Comparison of ENCODE assay signal across 36 cellular contexts in the genomic region with DNA sequence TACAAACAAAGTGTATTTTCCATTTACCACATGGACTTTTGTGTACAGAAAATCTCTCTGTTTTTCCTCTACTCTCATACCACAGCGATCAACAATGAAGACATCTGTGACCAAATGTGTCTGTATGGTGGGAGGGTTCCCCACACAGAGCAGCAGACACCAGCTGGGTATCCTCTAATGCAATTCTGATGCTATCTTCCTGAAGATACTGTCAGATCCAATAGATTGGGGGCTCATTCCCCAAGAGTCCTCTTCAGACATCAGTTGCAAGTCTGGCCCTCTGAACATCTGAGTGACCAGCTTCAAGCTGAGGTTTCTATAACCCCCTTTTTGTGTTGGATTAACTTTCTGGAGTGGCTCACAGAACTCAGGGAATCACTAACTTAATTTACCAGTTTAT.
"Had no signal": no experiment of that assay in that cellular context is flagged by ENCODE, and none has a peak within 500 bp of the region (broad histone marks: within the 10 kb centered on the region; RNA-seq: fewer than 3 reads in every experiment).

No MANE protein-coding gene starts in this region.

- H3K9me3 ChIP-seq: adrenal gland, ascending aorta, body of pancreas, breast epithelium had no signal

- H3K27me3 Mint-ChIP-seq: activated naive CD4-positive, alpha-beta T cell treated with anti-CD3 and anti-CD28 coated beads, Interleukin-2, amount 10 ng/mL, durations not matched to agents 7 days and 5 days; activated naive CD4-positive, alpha-beta T cell treated with anti-CD3 and anti-CD28 coated beads, Interleukin-2, amount 50 U/mL, for 24 hours; activated naive CD8-positive, alpha-beta T cell; activated naive CD8-positive, alpha-beta T cell treated with anti-CD3 and anti-CD28 coated beads for 36 hours; activated naive CD8-positive, alpha-beta T cell treated with anti-CD3 and anti-CD28 coated beads, Interleukin-2, amount 10 ng/mL, durations not matched to agents 7 days and 5 days; activated naive CD8-positive, alpha-beta T cell treated with anti-CD3 and anti-CD28 coated beads, Interleukin-2, amount 50 U/mL, for 24 hours; activated T-cell treated with anti-CD3 and anti-CD28 coated beads, Interleukin-2, amount 50 U/mL, for 24 hours; activated T-helper 17 cell treated with anti-CD3 and anti-CD28 coated beads, Interleukin-2, amount 50 U/mL, for 72 hours; brain; central memory CD8-positive, alpha-beta T cell had no signal

- H3K27ac Mint-ChIP-seq: activated naive CD4-positive, alpha-beta T cell treated with anti-CD3 and anti-CD28 coated beads for 36 hours; activated naive CD4-positive, alpha-beta T cell treated with anti-CD3 and anti-CD28 coated beads, Interleukin-2, amount 10 ng/mL, durations not matched to agents 7 days and 5 days; activated naive CD4-positive, alpha-beta T cell treated with anti-CD3 and anti-CD28 coated beads, Interleukin-2, amount 50 U/mL, for 24 hours; activated naive CD4-positive, alpha-beta T cell treated with anti-CD3 and anti-CD28 coated beads, Interleukin-2, amount 50 U/mL, for 72 hours; activated naive CD8-positive, alpha-beta T cell; activated naive CD8-positive, alpha-beta T cell treated with anti-CD3 and anti-CD28 coated beads for 36 hours; activated naive CD8-positive, alpha-beta T cell treated with anti-CD3 and anti-CD28 coated beads, Interleukin-2, amount 10 ng/mL, durations not matched to agents 7 days and 5 days; activated naive CD8-positive, alpha-beta T cell treated with anti-CD3 and anti-CD28 coated beads, Interleukin-2, amount 50 U/mL, for 24 hours; activated T-cell treated with anti-CD3 and anti-CD28 coated beads, Interleukin-2, amount 50 U/mL, for 24 hours; activated T-cell treated with anti-CD3 and anti-CD28 coated beads, Interleukin-2, amount 50 U/mL, for 72 hours; activated T-helper 1 cell treated with anti-CD3 and anti-CD28 coated beads, Interleukin-12 subunit alpha, Interleukin-12 subunit beta, Interleukin-2, Interleukin-4 antibody, amounts not matched to agents 30 ng/mL and 10 ng/mL and 1 ng/mL, durations not matched to agents 14 hours and 24 hours and 36 hours; activated T-helper 17 cell treated with anti-CD3 and anti-CD28 coated beads, Interleukin-2, amount 50 U/mL, for 72 hours; brain had no signal

- H3K36me3 ChIP-seq: adrenal gland, ascending aorta, brain microvascular endothelial cell, breast epithelium, cardiac muscle cell had no signal

- H3K9me3 Mint-ChIP-seq: activated T-helper 1 cell treated with anti-CD3 and anti-CD28 coated beads, Interleukin-12 subunit alpha, Interleukin-12 subunit beta, Interleukin-2, Interleukin-4 antibody, amounts not matched to agents 30 ng/mL and 10 ng/mL and 1 ng/mL, durations not matched to agents 14 hours and 24 hours and 36 hours; brain had no signal

- DNase-seq: activated effector memory CD4-positive, alpha-beta T cell treated with anti-CD3 and anti-CD28 coated beads, Interleukin-2, amount 50 U/mL, for 16 hours; activated effector memory CD4-positive, alpha-beta T cell treated with Interleukin-2 at 50 U/mL for 16 hours; activated gamma-delta T cell; activated gamma-delta T cell treated with Interleukin-2 at 50 U/mL for 16 hours; activated naive CD4-positive, alpha-beta T cell; activated naive CD4-positive, alpha-beta T cell treated with anti-CD3 and anti-CD28 coated beads for 36 hours; activated naive CD4-positive, alpha-beta T cell treated with anti-CD3 and anti-CD28 coated beads, Interleukin-2, amount 10 ng/mL, durations not matched to agents 7 days and 5 days; activated naive CD4-positive, alpha-beta T cell treated with anti-CD3 and anti-CD28 coated beads, Interleukin-2, amount 50 U/mL, for 16 hours; activated naive CD4-positive, alpha-beta T cell treated with Interleukin-2 at 50 U/mL for 16 hours; activated naive CD8-positive, alpha-beta T cell treated with anti-CD3 and anti-CD28 coated beads for 36 hours; activated naive CD8-positive, alpha-beta T cell treated with anti-CD3 and anti-CD28 coated beads, Interleukin-2, amount 10 ng/mL, durations not matched to agents 7 days and 5 days; activated naive CD8-positive, alpha-beta T cell treated with anti-CD3 and anti-CD28 coated beads, Interleukin-2, amount 50 U/mL, for 24 hours; activated T-cell treated with anti-CD3 and anti-CD28 coated beads, Interleukin-2, amount 50 U/mL, for 24 hours; activated T-cell treated with anti-CD3 and anti-CD28 coated beads, Interleukin-2, amount 50 U/mL, for 4 hours; activated T-cell treated with anti-CD3 and anti-CD28 coated beads, Interleukin-2, amount 50 U/mL, for 48 hours; activated T-cell treated with anti-CD3 and anti-CD28 coated beads, Interleukin-2, amount 50 U/mL, for 72 hours; adrenal gland; amniotic stem cell; amygdala; anterior cingulate cortex; aorta; body of pancreas; brain microvascular endothelial cell; caudate nucleus; central memory CD4-positive, alpha-beta T cell; cerebellar nuclear complex had no signal

- H3K4me1 Mint-ChIP-seq: activated naive CD4-positive, alpha-beta T cell treated with anti-CD3 and anti-CD28 coated beads, Interleukin-2, amount 10 ng/mL, durations not matched to agents 7 days and 5 days; activated naive CD4-positive, alpha-beta T cell treated with anti-CD3 and anti-CD28 coated beads, Interleukin-2, amount 50 U/mL, for 24 hours; activated naive CD8-positive, alpha-beta T cell treated with anti-CD3 and anti-CD28 coated beads for 36 hours; activated naive CD8-positive, alpha-beta T cell treated with anti-CD3 and anti-CD28 coated beads, Interleukin-2, amount 10 ng/mL, durations not matched to agents 7 days and 5 days; activated naive CD8-positive, alpha-beta T cell treated with anti-CD3 and anti-CD28 coated beads, Interleukin-2, amount 50 U/mL, for 24 hours; activated T-helper 17 cell treated with anti-CD3 and anti-CD28 coated beads, Interleukin-2, amount 50 U/mL, for 72 hours; brain; central memory CD8-positive, alpha-beta T cell had no signal

- H3K4me3 ChIP-seq: adrenal gland, ascending aorta, body of pancreas, breast epithelium, cardiac muscle cell had no signal

- H3K27ac ChIP-seq: adrenal gland, ascending aorta, body of pancreas, brain microvascular endothelial cell, breast epithelium, cardiac muscle cell had no signal

- H3K4me3 Mint-ChIP-seq: activated naive CD4-positive, alpha-beta T cell treated with anti-CD3 and anti-CD28 coated beads for 36 hours; activated naive CD4-positive, alpha-beta T cell treated with anti-CD3 and anti-CD28 coated beads, Interleukin-2, amount 10 ng/mL, durations not matched to agents 7 days and 5 days; activated naive CD4-positive, alpha-beta T cell treated with anti-CD3 and anti-CD28 coated beads, Interleukin-2, amount 50 U/mL, for 24 hours; activated naive CD8-positive, alpha-beta T cell; activated naive CD8-positive, alpha-beta T cell treated with anti-CD3 and anti-CD28 coated beads for 36 hours; activated naive CD8-positive, alpha-beta T cell treated with anti-CD3 and anti-CD28 coated beads, Interleukin-2, amount 10 ng/mL, durations not matched to agents 7 days and 5 days; activated naive CD8-positive, alpha-beta T cell treated with anti-CD3 and anti-CD28 coated beads, Interleukin-2, amount 50 U/mL, for 24 hours; activated T-cell treated with anti-CD3 and anti-CD28 coated beads, Interleukin-2, amount 50 U/mL, for 24 hours; activated T-cell treated with anti-CD3 and anti-CD28 coated beads, Interleukin-2, amount 50 U/mL, for 4 hours; activated T-cell treated with anti-CD3 and anti-CD28 coated beads, Interleukin-2, amount 50 U/mL, for 72 hours; activated T-helper 1 cell treated with anti-CD3 and anti-CD28 coated beads, Interleukin-12 subunit alpha, Interleukin-12 subunit beta, Interleukin-2, Interleukin-4 antibody, amounts not matched to agents 30 ng/mL and 10 ng/mL and 1 ng/mL, durations not matched to agents 14 hours and 24 hours and 36 hours; activated T-helper 17 cell treated with anti-CD3 and anti-CD28 coated beads, Interleukin-2, amount 50 U/mL, for 72 hours; brain; central memory CD8-positive, alpha-beta T cell had no signal

- ATAC-seq: activated naive CD4-positive, alpha-beta T cell treated with anti-CD3 and anti-CD28 coated beads, Interleukin-2, amount 50 U/mL, for 72 hours; activated naive CD8-positive, alpha-beta T cell treated with anti-CD3 and anti-CD28 coated beads, Interleukin-2, amount 50 U/mL, for 24 hours; activated T-cell treated with anti-CD3 and anti-CD28 coated beads, Interleukin-2, amount 50 U/mL, for 4 hours; activated T-cell treated with anti-CD3 and anti-CD28 coated beads, Interleukin-2, amount 50 U/mL, for 72 hours; activated T-helper 17 cell treated with anti-CD3 and anti-CD28 coated beads, Interleukin-2, amount 50 U/mL, for 72 hours; body of pancreas had no signal

- H3K27me3 ChIP-seq: adrenal gland, ascending aorta, body of pancreas, brain microvascular endothelial cell, breast epithelium, cardiac muscle cell had no signal

- H3K36me3 Mint-ChIP-seq: activated naive CD4-positive, alpha-beta T cell treated with anti-CD3 and anti-CD28 coated beads, Interleukin-2, amount 10 ng/mL, durations not matched to agents 7 days and 5 days; activated naive CD4-positive, alpha-beta T cell treated with anti-CD3 and anti-CD28 coated beads, Interleukin-2, amount 50 U/mL, for 24 hours; activated naive CD8-positive, alpha-beta T cell; activated naive CD8-positive, alpha-beta T cell treated with anti-CD3 and anti-CD28 coated beads for 36 hours; activated naive CD8-positive, alpha-beta T cell treated with anti-CD3 and anti-CD28 coated beads, Interleukin-2, amount 10 ng/mL, durations not matched to agents 7 days and 5 days; brain had no signal

- H3K4me1 ChIP-seq: adrenal gland, ascending aorta, body of pancreas, breast epithelium had no signal
